In genomic region chr17:31859487-31860008, GRCh38 we compare ENCODE assay signal across 8 cellular contexts. TPM values are rescaled to one million over a fixed set of nuclear protein-coding genes. Genes with fewer than 3 reads are reported as not detected.
DNase-seq lines count a peak whose midpoint lies in the region; ATAC-seq and TF ChIP-seq lines count a peak whose summit lies in the region.

No MANE protein-coding gene starts in this region.

- H3K27ac ChIP-seq in breast epithelium (no peak overlapping the region), mucosa of rectum (ENCODE audit: low read depth in 2 of 2, low read length in 2 of 2) (no peak overlapping the region), prostate gland (peak overlapping the region in 1 of 2 donors; percentile 90)

- H3K4me1 ChIP-seq in breast epithelium = peaks cover 3 to 6% of the 10 kb centered on the region in 2 donors
- peaks cover 8 to 12% of the 10 kb centered on the region in 2 donors for H3K4me1 ChIP-seq in mucosa of rectum (ENCODE audit: control insufficient read depth in 2 of 2, insufficient read depth in 2 of 2, low read length in 2 of 2)
- H3K4me1 ChIP-seq in prostate gland (replicated peaks) = peaks cover 4% of the 10 kb centered on the region

- intact Hi-C loops in breast epithelium (cut with DNase I; ENCODE audit: low total_unique reads) (loop anchor here (5.0 kb wide), 1 partner anchor 297 kb away; no protein-coding TSS in a partner anchor), prostate gland (cut with DNase I) (loop anchor here (5.0 kb wide), 1 partner anchor 302 kb away; no protein-coding TSS in a partner anchor)

- H3K9me3 ChIP-seq in breast epithelium (no peaks in the 10 kb centered on the region), mucosa of rectum (ENCODE audit: control insufficient read depth in 2 of 2, low read length in 2 of 2) (no peaks in the 10 kb centered on the region), prostate gland (no peaks in the 10 kb centered on the region)

- no peak for TF ChIP-seq POLR2A in breast epithelium (IDR thresholded peaks at IDR 0.05)
- TF ChIP-seq POLR2A in prostate gland (IDR thresholded peaks at IDR 0.05) = no peak

- H3K4me3 ChIP-seq in AG09309 (ENCODE audit: control insufficient read depth, low read depth, low read length) (peak overlapping the region; percentile 29), breast epithelium (peak overlapping the region; percentile 49 to 97 (median 78)), mucosa of rectum (ENCODE audit: low read length in 2 of 2) (peak overlapping the region; percentile 71 to 81), prostate gland (peak overlapping the region in 1 of 2 donors; percentile 88)

- H3K27me3 ChIP-seq in breast epithelium = no peaks in the 10 kb centered on the region
- H3K27me3 ChIP-seq in mucosa of rectum (ENCODE audit: control insufficient read depth in 2 of 2, insufficient read depth in 2 of 2, low read length in 2 of 2) = no peaks in the 10 kb centered on the region
- no peaks in the 10 kb centered on the region for H3K27me3 ChIP-seq in prostate gland (replicated peaks; ENCODE audit: insufficient read depth)

- no peak for TF ChIP-seq CTCF in AG09309 (IDR thresholded peaks at IDR 0.05; ENCODE audit: control insufficient read depth, insufficient read depth, low read depth, low read length, missing control alignments)
- no peak for TF ChIP-seq CTCF in breast epithelium (IDR thresholded peaks at IDR 0.05)
- TF ChIP-seq CTCF in prostate gland (IDR thresholded peaks at IDR 0.05) = peak in 1 of 4 experiments; percentile 10

- H3K9ac ChIP-seq in mucosa of rectum (ENCODE audit: low read depth in 1 of 2, low read length in 2 of 2) = peak overlapping the region; percentile 24 to 41

- peak; percentile 26 for ATAC-seq in HG03159 (IDR thresholded peaks at IDR 0.05; ENCODE audit: unreplicated experiment)
- ATAC-seq in GM21786 (IDR thresholded peaks at IDR 0.05; ENCODE audit: unreplicated experiment) = no peak

- 16% methylated on average over 16 of the region's 16 CpGs for WGBS in prostate gland

- no peaks in the 10 kb centered on the region for H3K36me3 ChIP-seq in breast epithelium
- H3K36me3 ChIP-seq in mucosa of rectum (ENCODE audit: control insufficient read depth in 2 of 2, insufficient read depth in 2 of 2, low read length in 2 of 2) = peaks cover 17 to 19% of the 10 kb centered on the region in 2 donors
- peaks cover 0 to 17% of the 10 kb centered on the region in 2 donors for H3K36me3 ChIP-seq in prostate gland

- DNase-seq in AG09309 (ENCODE audit: low read depth) (no peak), breast epithelium (ENCODE audit: low spot score in 2 of 2) (no peak), dermis blood vessel endothelial cell (no peak), OCI-M1 (lab: John Stamatoyannopoulos, UW) (no peak), prostate gland (ENCODE audit: low spot score) (no peak)

RNA-seq across cellular contexts. Expression of gene COPRS, which starts 0.5 kb away (rescaled TPM):
- 10 to 100 TPM; 63.4 to 98.0 (median 70.8) TPM for total RNA-seq in breast epithelium
- 57.0 and 79.5 TPM in 2 replicates for total RNA-seq in dermis blood vessel endothelial cell
- total RNA-seq in prostate gland = 100 to 1,000 TPM; 124 to 125 TPM

RNA-seq across cellular contexts. Expression of gene UTP6, which starts 42.0 kb away (rescaled TPM):
- total RNA-seq in breast epithelium (10 to 100 TPM; 29.4 to 45.2 (median 37.4) TPM), dermis blood vessel endothelial cell (34.8 and 41.2 TPM in 2 replicates), prostate gland (10 to 100 TPM; 30.3 to 35.2 TPM)
